ENCODE assay signal across 38 cellular contexts in genomic region chr13:37316935-37317334, GRCh38.
"Had no signal": no experiment of that assay in that cellular context is flagged by ENCODE, and none has a peak within 500 bp of the region (broad histone marks: within the 10 kb centered on the region; RNA-seq: fewer than 3 reads in every experiment).

No MANE protein-coding gene starts in this region.

- H3K4me3 ChIP-seq: adrenal gland, body of pancreas, cardiac muscle cell, esophagus squamous epithelium, gastroesophageal sphincter had no signal

- ATAC-seq: activated CD4-positive, CD25-positive, alpha-beta regulatory T cell treated with anti-CD3 and anti-CD28 coated beads, Interleukin-2, amount 50 U/mL, for 24 hours; activated CD8-positive, alpha-beta T cell treated with anti-CD3 and anti-CD28 coated beads for 36 hours; activated naive CD8-positive, alpha-beta T cell treated with anti-CD3 and anti-CD28 coated beads, Interleukin-2, amount 50 U/mL, for 24 hours; body of pancreas; effector memory CD8-positive, alpha-beta T cell; gastroesophageal sphincter; T-helper 17 cell had no signal

- FAIRE-seq: colon, endometrium, endothelial cell of umbilical vein had no signal

- DNase-seq: activated B cell treated with CpG ODN at 0.5 μM for 24 hours; activated CD4-positive, alpha-beta T cell treated with anti-CD3 and anti-CD28 coated beads for 48 hours; activated CD4-positive, alpha-beta T cell treated with anti-CD3 and anti-CD28 coated beads, Interleukin-2, amount 50 U/mL, for 1 hour; activated CD4-positive, alpha-beta T cell treated with anti-CD3 and anti-CD28 coated beads, Interleukin-2, amount 50 U/mL, for 48 hours; activated CD8-positive, alpha-beta memory T cell treated with anti-CD3 and anti-CD28 coated beads for 24 hours; activated CD8-positive, alpha-beta T cell treated with anti-CD3 and anti-CD28 coated beads for 36 hours; activated effector memory CD4-positive, alpha-beta T cell treated with anti-CD3 and anti-CD28 coated beads, Interleukin-2, amount 50 U/mL, for 16 hours; activated naive CD4-positive, alpha-beta T cell treated with anti-CD3 and anti-CD28 coated beads for 36 hours; activated naive CD8-positive, alpha-beta T cell treated with anti-CD3 and anti-CD28 coated beads for 36 hours; activated naive CD8-positive, alpha-beta T cell treated with anti-CD3 and anti-CD28 coated beads, Interleukin-2, amount 50 U/mL, for 24 hours; activated T-cell treated with anti-CD3 and anti-CD28 coated beads, Interleukin-2, amount 50 U/mL, for 1 hour; activated T-cell treated with anti-CD3 and anti-CD28 coated beads, Interleukin-2, amount 50 U/mL, for 48 hours; adrenal gland; amygdala; aorta; body of pancreas; cortex of kidney; dermis blood vessel endothelial cell; effector CD4-positive, alpha-beta T cell; effector memory CD8-positive, alpha-beta T cell; esophagus squamous epithelium; foreskin melanocyte; T-helper 1 cell; T-helper 17 cell; T1000; WERI-Rb-1 had no signal

- H3K4me1 Mint-ChIP-seq: activated B cell treated with CpG ODN at 0.5 μM for 24 hours; activated naive CD4-positive, alpha-beta T cell treated with anti-CD3 and anti-CD28 coated beads, Interleukin-2, amount 50 U/mL, for 24 hours; activated naive CD8-positive, alpha-beta T cell treated with anti-CD3 and anti-CD28 coated beads for 36 hours; activated naive CD8-positive, alpha-beta T cell treated with anti-CD3 and anti-CD28 coated beads, Interleukin-2, amount 50 U/mL, for 24 hours; central memory CD8-positive, alpha-beta T cell; T-helper 17 cell had no signal

- H3K36me3 Mint-ChIP-seq: activated naive CD4-positive, alpha-beta T cell treated with anti-CD3 and anti-CD28 coated beads, Interleukin-2, amount 50 U/mL, for 24 hours; activated naive CD8-positive, alpha-beta T cell treated with anti-CD3 and anti-CD28 coated beads for 36 hours had no signal

- H3K27ac Mint-ChIP-seq: activated B cell treated with CpG ODN at 0.5 μM for 24 hours; activated CD8-positive, alpha-beta T cell treated with anti-CD3 and anti-CD28 coated beads for 36 hours; activated naive CD4-positive, alpha-beta T cell treated with anti-CD3 and anti-CD28 coated beads for 36 hours; activated naive CD4-positive, alpha-beta T cell treated with anti-CD3 and anti-CD28 coated beads, Interleukin-2, amount 50 U/mL, for 24 hours; activated naive CD8-positive, alpha-beta T cell treated with anti-CD3 and anti-CD28 coated beads for 36 hours; activated naive CD8-positive, alpha-beta T cell treated with anti-CD3 and anti-CD28 coated beads, Interleukin-2, amount 50 U/mL, for 24 hours; activated T-helper 1 cell treated with anti-CD3 and anti-CD28 coated beads, Interleukin-12 subunit alpha, Interleukin-12 subunit beta, Interleukin-2, Interleukin-4 antibody, amounts not matched to agents 30 ng/mL and 10 ng/mL and 1 ng/mL, durations not matched to agents 14 hours and 24 hours and 36 hours; activated T-helper 2 cell treated with anti-CD3 and anti-CD28 coated beads, Interferon-gamma antibody, Interleukin-2, Interleukin-4, amounts not matched to agents 10 μg/mL and 5 μg/mL and 100 μg/mL, durations not matched to agents 14 hours and 24 hours and 36 hours; effector memory CD8-positive, alpha-beta T cell; T-helper 17 cell; T-helper 2 cell treated with Interferon-gamma antibody and Interleukin-4, amounts not matched to agents 5 μg/mL and 100 μg/mL, for 36 hours had no signal

- H3K36me3 ChIP-seq: adrenal gland, cardiac muscle cell, esophagus squamous epithelium, gastroesophageal sphincter, WERI-Rb-1 had no signal

- H3K4me3 Mint-ChIP-seq: activated B cell treated with CpG ODN at 0.5 μM for 24 hours; activated CD8-positive, alpha-beta T cell treated with anti-CD3 and anti-CD28 coated beads for 36 hours; activated naive CD4-positive, alpha-beta T cell treated with anti-CD3 and anti-CD28 coated beads for 36 hours; activated naive CD4-positive, alpha-beta T cell treated with anti-CD3 and anti-CD28 coated beads, Interleukin-2, amount 50 U/mL, for 24 hours; activated naive CD8-positive, alpha-beta T cell treated with anti-CD3 and anti-CD28 coated beads for 36 hours; activated naive CD8-positive, alpha-beta T cell treated with anti-CD3 and anti-CD28 coated beads, Interleukin-2, amount 50 U/mL, for 24 hours; activated T-helper 1 cell treated with anti-CD3 and anti-CD28 coated beads, Interleukin-12 subunit alpha, Interleukin-12 subunit beta, Interleukin-2, Interleukin-4 antibody, amounts not matched to agents 30 ng/mL and 10 ng/mL and 1 ng/mL, durations not matched to agents 14 hours and 24 hours and 36 hours; central memory CD8-positive, alpha-beta T cell; effector memory CD8-positive, alpha-beta T cell; T-helper 17 cell; T-helper 2 cell treated with Interferon-gamma antibody and Interleukin-4, amounts not matched to agents 5 μg/mL and 100 μg/mL, for 36 hours had no signal

- H3K4me1 ChIP-seq: adrenal gland, body of pancreas, gastroesophageal sphincter had no signal

- H3K9me3 ChIP-seq: adrenal gland, body of pancreas, esophagus squamous epithelium had no signal

- H3K27ac ChIP-seq: adrenal gland, body of pancreas, cardiac muscle cell, epithelial cell of prostate, esophagus squamous epithelium, gastroesophageal sphincter, WERI-Rb-1 had no signal

- H3K27me3 ChIP-seq: adrenal gland, body of pancreas, cardiac muscle cell, esophagus squamous epithelium, gastroesophageal sphincter had no signal

- H3K27me3 Mint-ChIP-seq: activated B cell treated with CpG ODN at 0.5 μM for 24 hours; activated CD8-positive, alpha-beta T cell treated with anti-CD3 and anti-CD28 coated beads for 36 hours; activated naive CD8-positive, alpha-beta T cell treated with anti-CD3 and anti-CD28 coated beads for 36 hours; activated naive CD8-positive, alpha-beta T cell treated with anti-CD3 and anti-CD28 coated beads, Interleukin-2, amount 50 U/mL, for 24 hours; central memory CD8-positive, alpha-beta T cell; effector memory CD8-positive, alpha-beta T cell; T-helper 17 cell had no signal
